ENCODE assay signal across 24 cellular contexts in the genomic region with DNA sequence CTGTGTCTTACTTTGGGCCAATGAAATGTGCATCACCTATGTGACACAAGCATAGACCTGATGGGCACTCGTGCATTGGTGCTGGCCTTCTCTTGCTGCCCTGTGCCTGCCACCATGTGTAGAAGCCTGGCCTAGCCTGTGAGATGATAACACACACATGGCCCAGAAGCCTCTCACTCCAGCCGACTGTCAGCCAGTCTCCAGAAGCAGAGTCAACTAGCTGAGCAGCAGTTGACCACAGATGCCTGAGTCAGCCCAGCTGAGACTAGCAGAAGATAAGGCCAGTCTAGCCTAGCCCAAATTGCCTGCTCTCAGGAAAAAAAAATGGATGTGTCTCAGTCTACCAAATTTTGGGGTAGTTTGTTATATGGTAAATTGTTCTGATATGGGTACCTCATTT.
"Had no signal": no experiment of that assay in that cellular context is flagged by ENCODE, and none has a peak within 500 bp of the region (broad histone marks: within the 10 kb centered on the region; RNA-seq: fewer than 3 reads in every experiment).

No MANE protein-coding gene starts in this region.

- H2AFZ ChIP-seq: parathyroid adenoma had no signal

- H3K9ac ChIP-seq: parathyroid adenoma had no signal

- H3K4me3 ChIP-seq: left ventricle myocardium inferior, right lobe of liver, smooth muscle cell, thoracic aorta, upper lobe of right lung had no signal

- H3K27ac Mint-ChIP-seq: activated B cell treated with CpG ODN at 0.5 μM for 24 hours; activated CD4-positive, alpha-beta memory T cell treated with anti-CD3 and anti-CD28 coated beads for 36 hours; activated naive CD8-positive, alpha-beta T cell; activated T-helper 1 cell treated with anti-CD3 and anti-CD28 coated beads, Interleukin-12 subunit alpha, Interleukin-12 subunit beta, Interleukin-2, Interleukin-4 antibody, amounts not matched to agents 30 ng/mL and 10 ng/mL and 1 ng/mL, durations not matched to agents 14 hours and 24 hours and 36 hours; brain; naive B cell; stimulated activated effector memory CD8-positive, alpha-beta T cell treated with anti-CD3 and anti-CD28 coated beads, Interleukin-12 subunit alpha, Interleukin-12 subunit beta, amount 100 ng/mL, for 72 hours; T-helper 2 cell treated with Interferon-gamma antibody and Interleukin-4, amounts not matched to agents 5 μg/mL and 100 μg/mL, for 36 hours had no signal

- H3K9me3 ChIP-seq: left ventricle myocardium inferior, neutrophil, right lobe of liver, thoracic aorta, upper lobe of right lung had no signal

- H3K27me3 Mint-ChIP-seq: activated B cell treated with CpG ODN at 0.5 μM for 24 hours; activated CD4-positive, alpha-beta memory T cell treated with anti-CD3 and anti-CD28 coated beads for 36 hours; activated naive CD8-positive, alpha-beta T cell; brain had no signal

- ATAC-seq: right lobe of liver; stimulated activated effector memory CD8-positive, alpha-beta T cell treated with anti-CD3 and anti-CD28 coated beads, Interleukin-12 subunit alpha, Interleukin-12 subunit beta, amount 100 ng/mL, for 72 hours; upper lobe of right lung had no signal

- H3K79me2 ChIP-seq: parathyroid adenoma had no signal

- H3K4me1 Mint-ChIP-seq: brain; naive B cell; stimulated activated effector memory CD8-positive, alpha-beta T cell treated with anti-CD3 and anti-CD28 coated beads, Interleukin-12 subunit alpha, Interleukin-12 subunit beta, amount 100 ng/mL, for 72 hours had no signal

- H3K4me3 Mint-ChIP-seq: activated B cell treated with CpG ODN at 0.5 μM for 24 hours; activated CD4-positive, alpha-beta memory T cell treated with anti-CD3 and anti-CD28 coated beads for 36 hours; activated naive CD8-positive, alpha-beta T cell; activated T-helper 1 cell treated with anti-CD3 and anti-CD28 coated beads, Interleukin-12 subunit alpha, Interleukin-12 subunit beta, Interleukin-2, Interleukin-4 antibody, amounts not matched to agents 30 ng/mL and 10 ng/mL and 1 ng/mL, durations not matched to agents 14 hours and 24 hours and 36 hours; brain; naive B cell; stimulated activated effector memory CD8-positive, alpha-beta T cell treated with anti-CD3 and anti-CD28 coated beads, Interleukin-12 subunit alpha, Interleukin-12 subunit beta, amount 100 ng/mL, for 72 hours; T-helper 2 cell treated with Interferon-gamma antibody and Interleukin-4, amounts not matched to agents 5 μg/mL and 100 μg/mL, for 36 hours had no signal

- H3K27me3 ChIP-seq: neutrophil, right lobe of liver, upper lobe of right lung had no signal

- H3K27ac ChIP-seq: left ventricle myocardium inferior, neutrophil, parathyroid adenoma, right lobe of liver, thoracic aorta, upper lobe of right lung had no signal

- H3K36me3 Mint-ChIP-seq: activated CD4-positive, alpha-beta memory T cell treated with anti-CD3 and anti-CD28 coated beads for 36 hours; activated naive CD8-positive, alpha-beta T cell; brain; stimulated activated effector memory CD8-positive, alpha-beta T cell treated with anti-CD3 and anti-CD28 coated beads, Interleukin-12 subunit alpha, Interleukin-12 subunit beta, amount 100 ng/mL, for 72 hours had no signal

- H3K4me1 ChIP-seq: parathyroid adenoma, right lobe of liver, upper lobe of right lung had no signal

- DNase-seq: activated B cell treated with CpG ODN at 0.5 μM for 24 hours; activated CD4-positive, alpha-beta memory T cell treated with anti-CD3 and anti-CD28 coated beads for 36 hours; activated CD4-positive, alpha-beta T cell treated with anti-CD3 and anti-CD28 coated beads for 4 hours; activated T-cell treated with anti-CD3 and anti-CD28 coated beads for 4 hours; cortex of kidney; erythroblast; hypothalamus; left ventricle myocardium inferior; naive B cell; right lobe of liver; stimulated activated CD4-positive, alpha-beta T cell treated with anti-CD3 and anti-CD28 coated beads, Interleukin-4, amount 100 ng/mL, for 1 hour; upper lobe of right lung had no signal

- FAIRE-seq: endometrium, frontal cortex, keratinocyte had no signal

- H3K4me2 ChIP-seq: smooth muscle cell had no signal

- H3K9me3 Mint-ChIP-seq: activated B cell treated with CpG ODN at 0.5 μM for 24 hours; activated CD4-positive, alpha-beta memory T cell treated with anti-CD3 and anti-CD28 coated beads for 36 hours; brain; stimulated activated effector memory CD8-positive, alpha-beta T cell treated with anti-CD3 and anti-CD28 coated beads, Interleukin-12 subunit alpha, Interleukin-12 subunit beta, amount 100 ng/mL, for 72 hours; T-helper 2 cell treated with Interferon-gamma antibody and Interleukin-4, amounts not matched to agents 5 μg/mL and 100 μg/mL, for 36 hours had no signal

- H3K36me3 ChIP-seq: neutrophil, right lobe of liver, thoracic aorta, upper lobe of right lung had no signal
